In the genomic region with DNA sequence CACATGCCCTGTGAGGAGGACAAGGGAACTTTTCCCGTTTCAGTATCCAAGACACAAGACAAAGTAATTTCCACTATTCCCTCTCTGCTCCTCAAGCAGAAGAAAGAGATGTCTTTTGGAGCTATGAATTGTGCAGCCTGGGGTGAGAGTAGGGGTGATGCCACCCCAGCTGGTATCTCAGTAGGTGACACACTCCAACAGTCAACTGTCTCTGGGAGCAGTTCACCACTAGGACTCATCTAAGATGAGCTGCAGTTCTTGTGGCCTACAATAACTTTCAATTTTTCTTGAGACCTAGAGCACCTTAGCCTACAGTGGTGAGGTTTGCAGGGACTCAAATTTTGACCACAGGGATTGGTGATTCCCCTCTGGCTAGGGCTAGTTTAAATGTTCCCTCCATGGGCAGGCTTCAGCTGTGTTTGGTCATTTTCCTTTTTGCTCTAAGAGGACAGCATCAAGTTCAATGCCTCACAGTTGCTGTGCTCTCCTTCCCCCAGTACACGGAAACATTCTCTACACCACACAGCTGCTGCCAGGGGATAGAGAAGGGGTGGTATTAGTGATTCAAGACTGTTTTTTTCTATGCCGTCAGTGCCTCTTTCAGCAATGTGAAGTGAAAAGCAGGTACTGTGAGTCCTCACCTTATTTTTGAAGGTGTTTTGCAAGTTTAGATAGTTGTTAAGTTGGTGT, we compare ENCODE assay signal across 26 cellular contexts.
"Had no signal": no experiment of that assay in that cellular context is flagged by ENCODE, and none has a peak within 500 bp of the region (broad histone marks: within the 10 kb centered on the region; RNA-seq: fewer than 3 reads in every experiment).

No MANE protein-coding gene starts in this region.

- H2AFZ ChIP-seq: PC-9 had no signal

- H3K4me3 ChIP-seq: K562, PC-9, Peyer's patch, SJSA1, SK-N-MC had no signal

- H3K27me3 ChIP-seq: Peyer's patch, SJSA1 had no signal

- H3K9me3 ChIP-seq: Peyer's patch, SJSA1 had no signal

- ATAC-seq: HepG2, K562, Right ventricle myocardium inferior had no signal

- H3K36me3 ChIP-seq: Peyer's patch, SJSA1 had no signal

- H3K27ac ChIP-seq: KMS-11, PC-9, Peyer's patch, SJSA1, SK-N-MC had no signal

- H3K4me1 ChIP-seq: Peyer's patch, SJSA1 had no signal

- H3K4me2 ChIP-seq: KMS-11, PC-9 had no signal

- H3K9ac ChIP-seq: KMS-11 had no signal

- DNase-seq: IMR-90; Kasumi-1; MM.1S; NCI-H1092 treated with DMSO at 0.1 percent for 48 hours; NCI-H1436; NCI-H187; NCI-H2029; NCI-H2081 treated with DMSO at 0.1 percent for 48 hours; NCI-H2171; NCI-H226; NCI-H446; NCI-H510A; NCI-H524 treated with DMSO at 0.1 percent for 48 hours; NCI-H69; NCI-H774; NK-92 treated with Interleukin-12 subunit alpha and Interleukin-12 subunit beta, amount 100 ng/mL, for 24 hours; OCI-M1; PC-9; Peyer's patch; SIG-M5 had no signal
